19 cellular contexts compared by ENCODE assay signal in the genomic region with DNA sequence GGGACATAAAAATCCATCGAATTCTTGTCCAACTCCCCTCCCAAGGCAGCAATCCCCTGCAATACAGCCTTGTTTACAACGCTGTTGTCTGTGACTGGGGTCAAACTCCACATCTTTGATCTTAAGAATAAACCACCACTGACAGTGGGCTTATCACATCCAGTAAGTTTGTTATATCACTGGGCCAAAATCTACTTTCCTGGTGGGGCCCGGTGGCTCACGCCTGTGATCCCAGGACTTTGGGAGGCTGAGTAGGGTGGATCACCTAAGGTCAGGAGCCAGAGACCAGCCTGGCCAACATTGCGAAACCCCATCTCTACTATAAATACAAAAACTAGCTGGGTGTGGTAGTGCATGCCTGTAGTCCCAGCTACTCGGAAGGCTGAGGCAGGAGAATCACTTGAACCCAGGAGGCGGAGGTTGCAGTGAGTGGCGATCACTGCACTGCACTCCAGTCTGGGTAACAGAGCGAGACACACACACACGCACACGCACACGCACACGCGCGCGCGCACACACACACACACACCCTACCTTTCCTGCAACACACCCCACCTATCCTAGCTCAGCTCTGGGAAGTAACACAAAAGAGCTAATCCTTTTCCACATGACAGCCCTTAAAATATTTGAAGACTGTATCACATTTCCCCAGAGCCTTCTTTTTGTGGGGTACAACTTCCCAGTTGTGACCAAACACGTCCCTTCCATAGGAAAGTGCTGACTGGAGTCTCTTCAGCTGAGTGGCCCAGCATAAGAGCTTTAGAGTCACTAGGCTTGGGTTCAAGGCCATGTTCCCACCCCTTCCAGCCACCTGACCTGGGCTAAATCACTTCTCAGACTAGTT.
"Had no signal": no experiment of that assay in that cellular context is flagged by ENCODE, and none has a peak within 500 bp of the region (broad histone marks: within the 10 kb centered on the region; RNA-seq: fewer than 3 reads in every experiment).

No MANE protein-coding gene starts in this region.

- H3K27me3 Mint-ChIP-seq: activated T-helper 17 cell treated with anti-CD3 and anti-CD28 coated beads, Interleukin-2, amount 50 U/mL, for 72 hours; dendritic cell treated with granulocyte-macrophage colony-stimulating factor and Interleukin-4, amounts not matched to agents 40 ng/mL and 50 ng/mL, for 4 days; stimulated activated naive CD8-positive, alpha-beta T cell treated with anti-CD3 and anti-CD28 coated beads, Interleukin-15, amount 100 ng/mL, for 72 hours had no signal

- H3K4me3 ChIP-seq: ascending aorta, breast epithelium, gastrocnemius medialis, heart right ventricle, lung, smooth muscle cell had no signal

- H3K36me3 Mint-ChIP-seq: activated naive CD4-positive, alpha-beta T cell treated with anti-CD3 and anti-CD28 coated beads, Interleukin-2, amount 10 ng/mL, durations not matched to agents 7 days and 5 days had no signal

- H3K9me3 ChIP-seq: ascending aorta, breast epithelium, gastrocnemius medialis, heart right ventricle had no signal

- H3K4me1 ChIP-seq: ascending aorta, breast epithelium, heart right ventricle had no signal

- H3K36me3 ChIP-seq: ascending aorta, breast epithelium, gastrocnemius medialis, heart right ventricle had no signal

- H3K27me3 ChIP-seq: ascending aorta, breast epithelium, gastrocnemius medialis, heart right ventricle had no signal

- DNase-seq: activated CD4-positive, alpha-beta T cell treated with anti-CD3 and anti-CD28 coated beads for 1 hour; activated CD4-positive, alpha-beta T cell treated with anti-CD3 and anti-CD28 coated beads, Interleukin-2, amount 50 U/mL, for 4 hours; activated naive CD4-positive, alpha-beta T cell treated with anti-CD3 and anti-CD28 coated beads, Interleukin-2, amount 10 ng/mL, durations not matched to agents 7 days and 5 days; activated T-cell treated with anti-CD3 and anti-CD28 coated beads for 4 hours; cerebellar nuclear complex; effector memory CD4-positive, alpha-beta T cell; gastrocnemius medialis; heart right ventricle; left cardiac atrium; naive thymus-derived CD4-positive, alpha-beta T cell; nucleus accumbens; stimulated activated naive CD8-positive, alpha-beta T cell treated with anti-CD3 and anti-CD28 coated beads, Interleukin-15, amount 100 ng/mL, for 72 hours; T-helper 9 cell had no signal

- H3K27ac ChIP-seq: ascending aorta, breast epithelium, gastrocnemius medialis, heart right ventricle had no signal

- H3K9me3 Mint-ChIP-seq: activated naive CD4-positive, alpha-beta T cell treated with anti-CD3 and anti-CD28 coated beads, Interleukin-2, amount 10 ng/mL, durations not matched to agents 7 days and 5 days; activated T-helper 17 cell treated with anti-CD3 and anti-CD28 coated beads, Interleukin-2, amount 50 U/mL, for 72 hours; dendritic cell treated with granulocyte-macrophage colony-stimulating factor and Interleukin-4, amounts not matched to agents 40 ng/mL and 50 ng/mL, for 4 days; naive thymus-derived CD4-positive, alpha-beta T cell; stimulated activated naive CD8-positive, alpha-beta T cell treated with anti-CD3 and anti-CD28 coated beads, Interleukin-15, amount 100 ng/mL, for 72 hours had no signal

- H3K4me3 Mint-ChIP-seq: activated naive CD4-positive, alpha-beta T cell treated with anti-CD3 and anti-CD28 coated beads, Interleukin-2, amount 10 ng/mL, durations not matched to agents 7 days and 5 days; activated T-helper 17 cell treated with anti-CD3 and anti-CD28 coated beads, Interleukin-2, amount 50 U/mL, for 72 hours; dendritic cell treated with granulocyte-macrophage colony-stimulating factor and Interleukin-4, amounts not matched to agents 40 ng/mL and 50 ng/mL, for 4 days; naive thymus-derived CD4-positive, alpha-beta T cell; stimulated activated naive CD8-positive, alpha-beta T cell treated with anti-CD3 and anti-CD28 coated beads, Interleukin-15, amount 100 ng/mL, for 72 hours had no signal

- H3K27ac Mint-ChIP-seq: activated naive CD4-positive, alpha-beta T cell treated with anti-CD3 and anti-CD28 coated beads, Interleukin-2, amount 10 ng/mL, durations not matched to agents 7 days and 5 days; activated T-helper 17 cell treated with anti-CD3 and anti-CD28 coated beads, Interleukin-2, amount 50 U/mL, for 72 hours; dendritic cell treated with granulocyte-macrophage colony-stimulating factor and Interleukin-4, amounts not matched to agents 40 ng/mL and 50 ng/mL, for 4 days; naive thymus-derived CD4-positive, alpha-beta T cell; stimulated activated naive CD8-positive, alpha-beta T cell treated with anti-CD3 and anti-CD28 coated beads, Interleukin-15, amount 100 ng/mL, for 72 hours had no signal

- ATAC-seq: activated T-helper 17 cell treated with anti-CD3 and anti-CD28 coated beads, Interleukin-2, amount 50 U/mL, for 72 hours; gastrocnemius medialis; heart right ventricle; left cardiac atrium; naive thymus-derived CD4-positive, alpha-beta T cell; stimulated activated naive CD8-positive, alpha-beta T cell treated with anti-CD3 and anti-CD28 coated beads, Interleukin-15, amount 100 ng/mL, for 72 hours had no signal

- H3K4me2 ChIP-seq: smooth muscle cell had no signal

- H3K4me1 Mint-ChIP-seq: activated naive CD4-positive, alpha-beta T cell treated with anti-CD3 and anti-CD28 coated beads, Interleukin-2, amount 10 ng/mL, durations not matched to agents 7 days and 5 days; activated T-helper 17 cell treated with anti-CD3 and anti-CD28 coated beads, Interleukin-2, amount 50 U/mL, for 72 hours; naive thymus-derived CD4-positive, alpha-beta T cell; stimulated activated naive CD8-positive, alpha-beta T cell treated with anti-CD3 and anti-CD28 coated beads, Interleukin-15, amount 100 ng/mL, for 72 hours had no signal
